ENCODE assay signal across 19 cellular contexts in genomic region chr9:130791279-130791894, GRCh38. TPM values are rescaled to one million over a fixed set of nuclear protein-coding genes. Genes with fewer than 3 reads are reported as not detected.
DNase-seq lines count a peak whose midpoint lies in the region; ATAC-seq, FAIRE-seq and TF ChIP-seq lines count a peak whose summit lies in the region.
"Had no signal": no experiment of that assay in that cellular context is flagged by ENCODE, and none has a peak within 500 bp of the region (broad histone marks: within the 10 kb centered on the region; RNA-seq: fewer than 3 reads in every experiment).

No MANE protein-coding gene starts in this region.

- TF ChIP-seq POLR2A in HepG2 (IDR thresholded peaks at IDR 0.05; ENCODE audit: insufficient read depth in 1 of 2, low read depth in 2 of 2, low read length in 2 of 2) = no peak
- no peak for TF ChIP-seq POLR2A in erythroblast (IDR thresholded peaks at IDR 0.05; ENCODE audit: low read length)

- no peaks in the 10 kb centered on the region for H4K20me1 ChIP-seq in HepG2 (ENCODE audit: insufficient read depth, low read length)

- H3K27ac ChIP-seq in liver (ENCODE audit: low read depth in 1 of 2, low read length in 2 of 2) (no peak overlapping the region), HepG2 (ENCODE audit: extremely low read length, insufficient read depth, low read length) (no peak overlapping the region), tibial artery (peak overlapping the region; percentile 40 to 53), brain microvascular endothelial cell (no peak overlapping the region)
- H3K27ac ChIP-seq: 22Rv1, GM23248 had no signal

- peaks cover 4% of the 10 kb centered on the region for H3K79me2 ChIP-seq in HepG2 (ENCODE audit: insufficient read depth, low read length)

- H3K9me3 Mint-ChIP-seq in nephron progenitor cell = peaks cover 47% of the 10 kb centered on the region

- in situ Hi-C loops in HepG2 (cut with HindIII; ENCODE audit: extremely low pct_ligation_motif_present, low pct_unique_long_range_greater_than_20kb) = no loop called here
- in situ Hi-C loops in brain microvascular endothelial cell (cut with HindIII; ENCODE audit: low pct_ligation_motif_present, low sequenced_read_pairs) = no loop called here

- H3K4me3 ChIP-seq in liver (ENCODE audit: low read depth in 1 of 3, low read length in 3 of 3) (no peak overlapping the region), HepG2 (replicated peaks in 1 of 3; ENCODE audit: insufficient read depth in 1 of 3, low read depth in 2 of 3, low read length in 3 of 3) (no peak overlapping the region), tibial artery (no peak overlapping the region), brain microvascular endothelial cell (ENCODE audit: low read depth, low read length) (no peak overlapping the region)
- H3K4me3 ChIP-seq: GM23248 had no signal

- TF ChIP-seq CTCF in liver (IDR thresholded peaks at IDR 0.05; ENCODE audit: low read depth, low read length, missing input control) (no peak), HepG2 (CRISPR knock-in tag; IDR thresholded peaks at IDR 0.05) (no peak), nephron progenitor cell (IDR thresholded peaks at IDR 0.05) (no peak), tibial artery (IDR thresholded peaks at IDR 0.05) (no peak), brain microvascular endothelial cell (IDR thresholded peaks at IDR 0.05; ENCODE audit: low read depth, low read length, missing control alignments) (no peak)

- no peak overlapping the region for H2AFZ ChIP-seq in HepG2 (ENCODE audit: low read length)
- H2AFZ ChIP-seq: GM23248 had no signal

- no peak overlapping the region for H3K4me2 ChIP-seq in HepG2 (ENCODE audit: low read depth, low read length)

- H3K4me1 ChIP-seq in liver (ENCODE audit: control insufficient read depth in 4 of 4, insufficient read depth in 4 of 4, low read length in 3 of 4) (peaks cover 1 to 18% (median 4%) of the 10 kb centered on the region in 4 donors), HepG2 (ENCODE audit: insufficient read depth, low read length) (no peaks in the 10 kb centered on the region), tibial artery (peaks cover 0 to 52% (median 15%) of the 10 kb centered on the region in 4 donors)

- DNase-seq in HepG2 (ENCODE audit: low spot score) (no peak), left colon (no peak), nephron progenitor cell (peak; percentile 8), tibial artery (no peak), brain microvascular endothelial cell (no peak), erythroblast (lab: John Stamatoyannopoulos, UW) (no peak), NOMO-1 treated with dmso at 0.1 percent for 144 hours (lab: John Stamatoyannopoulos, UW; ENCODE audit: unreplicated experiment) (no peak)
- DNase-seq: CD8-positive, alpha-beta T cell; COR-L47; DMS153; DND-41; GDM1; GM23248; H7 had no signal

- H3K9me3 ChIP-seq in liver (ENCODE audit: control insufficient read depth in 4 of 4, low read length in 3 of 4) (peaks cover 2 to 6% (median 4%) of the 10 kb centered on the region in 4 donors), HepG2 (ENCODE audit: low read length) (peaks cover 18% of the 10 kb centered on the region), tibial artery (peaks cover 0 to 9% (median 0%) of the 10 kb centered on the region in 3 donors)

- H3K4me1 Mint-ChIP-seq in nephron progenitor cell = peaks cover 28% of the 10 kb centered on the region

- peak overlapping the region; percentile 8 for H3K27ac Mint-ChIP-seq in nephron progenitor cell
- H3K27ac Mint-ChIP-seq: CD14-positive monocyte; CD8-positive, alpha-beta T cell had no signal

- TF ChIP-seq EP300 in HepG2 (IDR thresholded peaks at IDR 0.05; ENCODE audit: low read depth in 2 of 2, low read length in 2 of 2) (no peak), HepG2 (CRISPR knock-in tag; IDR thresholded peaks at IDR 0.05; ENCODE audit: borderline replicate concordance) (no peak)

- FAIRE-seq in HepG2 (lab: Jason Lieb, UNC) = no peak
- FAIRE-seq: D721Med, HTR-8/SVneo had no signal

- H3K4me3 Mint-ChIP-seq in nephron progenitor cell = no peak overlapping the region
- H3K4me3 Mint-ChIP-seq: CD14-positive monocyte; CD8-positive, alpha-beta T cell had no signal

- CTCF ChIA-PET in HepG2 (lab: Yijun Ruan, JAX; ENCODE audit: low intra/inter-chr PET ratio, low total read pairs) = no interaction called here

- TF ChIP-seq RAD21 in liver (IDR thresholded peaks at IDR 0.05) = no peak
- no peak for TF ChIP-seq RAD21 in HepG2 (CRISPR knock-in tag; IDR thresholded peaks at IDR 0.05)

- H3K27me3 Mint-ChIP-seq in nephron progenitor cell (ENCODE audit: low read depth, poor library complexity) = peaks cover 3% of the 10 kb centered on the region

- no peaks in the 10 kb centered on the region for H3K36me3 ChIP-seq in liver (ENCODE audit: control insufficient read depth in 4 of 4, insufficient read depth in 3 of 4, low read depth in 1 of 4, low read length in 3 of 4)
- no peaks in the 10 kb centered on the region; a peak in 1 of 5 replicates for H3K36me3 ChIP-seq in HepG2 (replicated peaks in 1 of 2; ENCODE audit: control insufficient read depth in 1 of 2, insufficient read depth in 2 of 2, low read length in 2 of 2)
- H3K36me3 ChIP-seq in tibial artery = no peaks in the 10 kb centered on the region
- H3K36me3 ChIP-seq in brain microvascular endothelial cell (replicated peaks) = no peaks in the 10 kb centered on the region

- POLR2A ChIA-PET in HepG2 (lab: Yijun Ruan, JAX) = no interaction called here

- peaks cover 42% of the 10 kb centered on the region for H3K36me3 Mint-ChIP-seq in nephron progenitor cell (ENCODE audit: low read depth)

- 73% methylated on average over 7 of the region's 7 CpGs for WGBS in liver
- 93% methylated on average over 7 of the region's 7 CpGs for WGBS in HepG2 (ENCODE audit: low lambda C conversion rate)

- intact Hi-C loops in HepG2 (cut with micrococcal nuclease; ENCODE audit: unreplicated experiment) (no loop called here), left colon (cut with DNase I, micrococcal nuclease) (no loop called here), tibial artery (cut with DNase I; ENCODE audit: low total_unique reads) (no loop called here)

- ATAC-seq in HepG2 = no peak
- peak; percentile 64 for ATAC-seq in left colon
- ATAC-seq: CD8-positive, alpha-beta T cell had no signal

- no TSS peak for BruUV-seq in HepG2 (replicated peaks; lab: Mats Ljungman, UMichigan)

- H3K9ac ChIP-seq in liver (ENCODE audit: low read depth in 1 of 2, low read length in 2 of 2) (no peak overlapping the region), HepG2 (ENCODE audit: insufficient read depth, low read depth, low read length) (no peak overlapping the region)
- H3K9ac ChIP-seq: GM23248 had no signal

- no peaks in the 10 kb centered on the region for H3K27me3 ChIP-seq in liver (ENCODE audit: control insufficient read depth in 4 of 4, insufficient read depth in 4 of 4, low read length in 3 of 4)
- H3K27me3 ChIP-seq in HepG2 (ENCODE audit: control insufficient read depth in 1 of 2, insufficient read depth in 2 of 2, low read length in 2 of 2) = no peaks in the 10 kb centered on the region
- H3K27me3 ChIP-seq in tibial artery = no peaks in the 10 kb centered on the region
- peaks cover 3% of the 10 kb centered on the region for H3K27me3 ChIP-seq in brain microvascular endothelial cell (replicated peaks)

TF ChIP-seq in liver, 16 proteins besides CTCF, POLR2A, EP300 and RAD21 (continues in another document):
- TF ChIP-seq HNF4G (IDR thresholded peaks at IDR 0.05) (peak; percentile 20), EGR1 (IDR thresholded peaks at IDR 0.05; ENCODE audit: low read depth in 2 of 2) (no peak)

TF ChIP-seq in HepG2, 621 proteins besides CTCF, POLR2A, EP300 and RAD21 (continues in another document):
- TF ChIP-seq JUNB (CRISPR knock-in tag; IDR thresholded peaks at IDR 0.05; ENCODE audit: borderline replicate concordance) (no peak), TRAFD1 (CRISPR knock-in tag; IDR thresholded peaks at IDR 0.05; ENCODE audit: borderline replicate concordance) (no peak), SRSF4 (IDR thresholded peaks at IDR 0.05; ENCODE audit: low read depth, low read length, poor library complexity, severe bottlenecking) (no peak)

RNA-seq across cellular contexts. Expression of gene ABL1, which starts 43.7 kb away (rescaled TPM):
- total RNA-seq in liver (10 to 100 TPM; 11.2 to 14.2 TPM), HepG2 (2016; rRNA removed; fragmentation: Illumina TruSeq; extraction: Trizol) (19.3 and 20.4 TPM in 2 replicates), left colon (10 to 100 TPM; 79.0 to 93.9 TPM)
- polyA plus RNA-seq in liver (10 to 100 TPM in 1 of 2 donors, 1 to 10 TPM in 1; 4.2 to 10.7 TPM), HepG2 (2011; rRNA removed) (10.8 and 14.1 TPM in 2 replicates)
- total RNA-seq in HepG2 (2016; cell fraction: cytosol; rRNA removed; fragmentation: Illumina TruSeq; extraction: Trizol; ENCODE audit: low read depth) = 2.2 and 2.4 TPM in 2 replicates
- total RNA-seq in HepG2 (2016; cell fraction: insoluble cytoplasmic fraction; rRNA removed; fragmentation: Illumina TruSeq; extraction: Trizol) = 15.8 and 21.7 TPM in 2 replicates
- 9.2 and 9.8 TPM in 2 replicates for total RNA-seq in HepG2 (2016; cell fraction: membrane; rRNA removed; fragmentation: Illumina TruSeq; extraction: Trizol)
- total RNA-seq in HepG2 (2016; cell fraction: nucleus; rRNA removed; fragmentation: Illumina TruSeq; extraction: Trizol) = 21.9 and 22.1 TPM in 2 replicates
- 11.9 and 13.3 TPM in 2 replicates for polyA plus RNA-seq in HepG2 (2011; cell fraction: cytosol; rRNA removed)
- polyA plus RNA-seq in HepG2 (2011; cell fraction: nucleus; rRNA removed) = 13.6 and 15.9 TPM in 2 replicates
- 17.7 and 20.4 TPM in 2 replicates for polyA plus RNA-seq in HepG2 (2012)
- polyA plus RNA-seq in HepG2 (2016; cell fraction: cytosol; fragmentation: Illumina TruSeq; extraction: Trizol; ENCODE audit: low read depth) = 1.8 and 1.9 TPM in 2 replicates
- 15.4 and 23.6 TPM in 2 replicates for polyA plus RNA-seq in HepG2 (2016; cell fraction: insoluble cytoplasmic fraction; fragmentation: Illumina TruSeq; extraction: Trizol; ENCODE audit: low read depth)
- polyA plus RNA-seq in HepG2 (2016; cell fraction: membrane; fragmentation: Illumina TruSeq; extraction: Trizol; ENCODE audit: low read depth) = 4.9 and 5.1 TPM in 2 replicates
- 30.9 and 34.3 TPM in 2 replicates for polyA plus RNA-seq in HepG2 (2016; cell fraction: nucleus; fragmentation: Illumina TruSeq; extraction: Trizol; ENCODE audit: insufficient read depth, low read depth)
- polyA minus RNA-seq in HepG2 (2011; rRNA and poly(A)+ RNA removed; ENCODE audit: low replicate concordance) = 34.8 and 80.5 TPM in 2 replicates
- 19.1 and 20.7 TPM in 2 replicates for polyA minus RNA-seq in HepG2 (2011; cell fraction: cytosol; rRNA and poly(A)+ RNA removed)
- polyA minus RNA-seq in HepG2 (2011; cell fraction: nucleus; rRNA and poly(A)+ RNA removed) = 24.1 and 29.0 TPM in 2 replicates

Comparison
In these comparisons a context has a peak if more than half of its experiments do, and no peak if none do; other contexts are left out.
1. H3K27ac ChIP-seq: peak in tibial artery (2 of 2); none in liver (0 of 2), HepG2 (single experiment) and brain microvascular endothelial cell (single experiment).